Comparison of ENCODE assay signal across 1 cellular context in the genomic region with DNA sequence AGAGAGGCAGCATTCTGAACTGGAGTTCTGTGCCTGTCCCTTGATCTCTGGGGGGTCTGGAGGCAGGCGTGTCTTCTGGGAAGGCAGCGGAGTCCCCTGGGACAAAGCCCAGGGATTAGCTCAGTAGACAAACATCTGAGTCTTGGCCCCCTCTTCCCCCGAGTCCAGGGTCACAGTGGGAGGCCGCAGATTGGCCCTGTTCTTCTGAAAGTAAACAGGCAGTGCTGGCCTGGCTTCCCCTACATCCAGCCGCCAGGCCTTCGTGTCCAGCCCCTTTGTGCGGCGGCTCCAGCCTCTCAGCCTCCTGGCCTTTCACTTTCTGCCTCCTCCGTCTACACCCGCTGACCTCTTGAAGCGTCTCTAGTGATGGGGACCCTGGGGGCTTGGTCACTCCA.
TF ChIP-seq lines count a peak whose summit lies in the region.

No MANE protein-coding gene starts in this region.

TF ChIP-seq in HepG2, 621 proteins besides CTCF, POLR2A, EP300 and RAD21 (continued from another document and continues in another):
- TF ChIP-seq ZBTB46 (CRISPR knock-in tag; IDR thresholded peaks at IDR 0.05; ENCODE audit: borderline replicate concordance): no peak
- no peak for TF ChIP-seq RNF2 (conservative IDR thresholded peaks at IDR 0.05; ENCODE audit: low read depth)
- TF ChIP-seq ZNF777 (CRISPR knock-in tag; IDR thresholded peaks at IDR 0.05): no peak
- TF ChIP-seq, protein P1, sequence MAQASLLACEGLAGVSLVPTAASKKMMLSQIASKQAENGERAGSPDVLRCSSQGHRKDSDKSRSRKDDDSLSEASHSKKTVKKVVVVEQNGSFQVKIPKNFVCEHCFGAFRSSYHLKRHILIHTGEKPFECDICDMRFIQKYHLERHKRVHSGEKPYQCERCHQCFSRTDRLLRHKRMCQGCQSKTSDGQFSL (CRISPR knock-in tag; IDR thresholded peaks at IDR 0.05): no peak
- peak; percentile 79 for TF ChIP-seq SOX5 (CRISPR knock-in tag; IDR thresholded peaks at IDR 0.05; ENCODE audit: borderline replicate concordance)
- no peak for TF ChIP-seq SNRNP70 (IDR thresholded peaks at IDR 0.05; ENCODE audit: low read depth, low read length)
- no peak for TF ChIP-seq XBP1 (CRISPR knock-in tag; IDR thresholded peaks at IDR 0.05)
- TF ChIP-seq ZNF766 (CRISPR knock-in tag; IDR thresholded peaks at IDR 0.05; ENCODE audit: borderline replicate concordance): no peak
- no peak for TF ChIP-seq TEF (CRISPR knock-in tag; IDR thresholded peaks at IDR 0.05)
- no peak for TF ChIP-seq EZH2 (conservative IDR thresholded peaks at IDR 0.05; ENCODE audit: low read depth, low read length)
- no peak for TF ChIP-seq ZNF496 (CRISPR knock-in tag; IDR thresholded peaks at IDR 0.05; ENCODE audit: insufficient replicate concordance)
- no peak for TF ChIP-seq STAT5B (CRISPR knock-in tag; IDR thresholded peaks at IDR 0.05)
- 0 out of 2 replicates have a peak, but pooled peaks have one; percentile 32 for TF ChIP-seq ZNF142 (CRISPR knock-in tag; IDR thresholded peaks at IDR 0.05)
- TF ChIP-seq RFX1 (IDR thresholded peaks at IDR 0.05): no peak
- TF ChIP-seq, protein P2, sequence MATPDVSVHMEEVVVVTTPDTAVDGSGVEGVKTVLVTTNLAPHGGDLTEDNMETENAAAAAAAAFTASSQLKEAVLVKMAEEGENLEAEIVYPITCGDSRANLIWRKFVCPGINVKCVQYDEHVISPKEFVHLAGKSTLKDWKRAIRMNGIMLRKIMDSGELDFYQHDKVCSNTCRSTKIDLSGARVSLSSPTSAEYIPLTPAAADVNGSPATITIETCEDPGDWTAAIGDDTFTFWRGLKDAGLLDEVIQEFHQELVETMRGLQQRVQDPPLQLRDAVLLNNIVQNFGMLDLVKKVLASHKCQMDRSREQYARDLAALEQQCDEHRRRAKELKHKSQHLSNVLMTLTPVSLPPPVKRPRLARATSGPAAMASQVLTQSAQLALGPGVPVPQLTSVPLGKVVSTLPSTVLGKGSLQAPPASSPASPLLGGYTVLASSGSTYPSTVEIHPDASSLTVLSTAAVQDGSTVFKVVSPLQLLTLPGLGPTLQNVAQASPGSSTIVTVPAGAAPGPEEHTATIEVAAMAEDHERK (CRISPR knock-in tag; IDR thresholded peaks at IDR 0.05; ENCODE audit: low read depth): no peak
- TF ChIP-seq KMT2B (CRISPR knock-in tag; IDR thresholded peaks at IDR 0.05): no peak
- no peak for TF ChIP-seq ZNF44 (CRISPR knock-in tag; IDR thresholded peaks at IDR 0.05)
- TF ChIP-seq ZSCAN5A (CRISPR knock-in tag; IDR thresholded peaks at IDR 0.05; ENCODE audit: borderline replicate concordance): no peak
- TF ChIP-seq ZNF670 (CRISPR knock-in tag; IDR thresholded peaks at IDR 0.05; ENCODE audit: borderline replicate concordance): 0 out of 2 replicates have a peak, but pooled peaks have one; percentile 39
- TF ChIP-seq ZNF282 (IDR thresholded peaks at IDR 0.05; ENCODE audit: partially characterized antibody): no peak
- TF ChIP-seq, protein P3, sequence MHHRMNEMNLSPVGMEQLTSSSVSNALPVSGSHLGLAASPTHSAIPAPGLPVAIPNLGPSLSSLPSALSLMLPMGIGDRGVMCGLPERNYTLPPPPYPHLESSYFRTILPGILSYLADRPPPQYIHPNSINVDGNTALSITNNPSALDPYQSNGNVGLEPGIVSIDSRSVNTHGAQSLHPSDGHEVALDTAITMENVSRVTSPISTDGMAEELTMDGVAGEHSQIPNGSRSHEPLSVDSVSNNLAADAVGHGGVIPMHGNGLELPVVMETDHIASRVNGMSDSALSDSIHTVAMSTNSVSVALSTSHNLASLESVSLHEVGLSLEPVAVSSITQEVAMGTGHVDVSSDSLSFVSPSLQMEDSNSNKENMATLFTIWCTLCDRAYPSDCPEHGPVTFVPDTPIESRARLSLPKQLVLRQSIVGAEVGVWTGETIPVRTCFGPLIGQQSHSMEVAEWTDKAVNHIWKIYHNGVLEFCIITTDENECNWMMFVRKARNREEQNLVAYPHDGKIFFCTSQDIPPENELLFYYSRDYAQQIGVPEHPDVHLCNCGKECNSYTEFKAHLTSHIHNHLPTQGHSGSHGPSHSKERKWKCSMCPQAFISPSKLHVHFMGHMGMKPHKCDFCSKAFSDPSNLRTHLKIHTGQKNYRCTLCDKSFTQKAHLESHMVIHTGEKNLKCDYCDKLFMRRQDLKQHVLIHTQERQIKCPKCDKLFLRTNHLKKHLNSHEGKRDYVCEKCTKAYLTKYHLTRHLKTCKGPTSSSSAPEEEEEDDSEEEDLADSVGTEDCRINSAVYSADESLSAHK (CRISPR knock-in tag; IDR thresholded peaks at IDR 0.05; ENCODE audit: borderline replicate concordance): no peak
- TF ChIP-seq RFX3 (CRISPR knock-in tag; IDR thresholded peaks at IDR 0.05): no peak
- no peak for TF ChIP-seq EHMT2 (IDR thresholded peaks at IDR 0.05; ENCODE audit: borderline replicate concordance, low read depth, low read length)
- peak; percentile 50; the same call in 1 of the 2 replicates for TF ChIP-seq ZNF614 (CRISPR knock-in tag; IDR thresholded peaks at IDR 0.05; ENCODE audit: borderline replicate concordance)
- peak; percentile 59 for TF ChIP-seq FOXC1 (CRISPR knock-in tag; IDR thresholded peaks at IDR 0.05; ENCODE audit: borderline replicate concordance)
- TF ChIP-seq EEA1 (CRISPR knock-in tag; IDR thresholded peaks at IDR 0.05; ENCODE audit: borderline replicate concordance): 0 out of 2 replicates have a peak, but pooled peaks have one; percentile 37
- 0 out of 2 replicates have a peak, but pooled peaks have one; percentile 81 for TF ChIP-seq ZFP90 (CRISPR knock-in tag; IDR thresholded peaks at IDR 0.05; ENCODE audit: borderline replicate concordance)
- no peak for TF ChIP-seq DMTF1 (CRISPR knock-in tag; IDR thresholded peaks at IDR 0.05)
- TF ChIP-seq, protein P4, sequence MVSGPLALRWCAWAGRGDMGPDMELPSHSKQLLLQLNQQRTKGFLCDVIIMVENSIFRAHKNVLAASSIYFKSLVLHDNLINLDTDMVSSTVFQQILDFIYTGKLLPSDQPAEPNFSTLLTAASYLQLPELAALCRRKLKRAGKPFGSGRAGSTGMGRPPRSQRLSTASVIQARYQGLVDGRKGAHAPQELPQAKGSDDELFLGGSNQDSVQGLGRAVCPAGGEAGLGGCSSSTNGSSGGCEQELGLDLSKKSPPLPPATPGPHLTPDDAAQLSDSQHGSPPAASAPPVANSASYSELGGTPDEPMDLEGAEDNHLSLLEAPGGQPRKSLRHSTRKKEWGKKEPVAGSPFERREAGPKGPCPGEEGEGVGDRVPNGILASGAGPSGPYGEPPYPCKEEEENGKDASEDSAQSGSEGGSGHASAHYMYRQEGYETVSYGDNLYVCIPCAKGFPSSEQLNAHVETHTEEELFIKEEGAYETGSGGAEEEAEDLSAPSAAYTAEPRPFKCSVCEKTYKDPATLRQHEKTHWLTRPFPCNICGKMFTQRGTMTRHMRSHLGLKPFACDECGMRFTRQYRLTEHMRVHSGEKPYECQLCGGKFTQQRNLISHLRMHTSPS (CRISPR knock-in tag; IDR thresholded peaks at IDR 0.05; ENCODE audit: low read depth): peak; percentile 39; the same call in 1 of the 2 replicates
- peak; percentile 52 for TF ChIP-seq JARID2 (CRISPR knock-in tag; IDR thresholded peaks at IDR 0.05; ENCODE audit: insufficient replicate concordance)
- no peak for TF ChIP-seq PTBP1 (IDR thresholded peaks at IDR 0.05; ENCODE audit: low read depth, low read length, poor library complexity, severe bottlenecking)
- TF ChIP-seq ZNF276 (CRISPR knock-in tag; IDR thresholded peaks at IDR 0.05; ENCODE audit: low read depth): no peak
- TF ChIP-seq CHD4 (IDR thresholded peaks at IDR 0.05; ENCODE audit: borderline replicate concordance, low read length): no peak
